In the genomic region with DNA sequence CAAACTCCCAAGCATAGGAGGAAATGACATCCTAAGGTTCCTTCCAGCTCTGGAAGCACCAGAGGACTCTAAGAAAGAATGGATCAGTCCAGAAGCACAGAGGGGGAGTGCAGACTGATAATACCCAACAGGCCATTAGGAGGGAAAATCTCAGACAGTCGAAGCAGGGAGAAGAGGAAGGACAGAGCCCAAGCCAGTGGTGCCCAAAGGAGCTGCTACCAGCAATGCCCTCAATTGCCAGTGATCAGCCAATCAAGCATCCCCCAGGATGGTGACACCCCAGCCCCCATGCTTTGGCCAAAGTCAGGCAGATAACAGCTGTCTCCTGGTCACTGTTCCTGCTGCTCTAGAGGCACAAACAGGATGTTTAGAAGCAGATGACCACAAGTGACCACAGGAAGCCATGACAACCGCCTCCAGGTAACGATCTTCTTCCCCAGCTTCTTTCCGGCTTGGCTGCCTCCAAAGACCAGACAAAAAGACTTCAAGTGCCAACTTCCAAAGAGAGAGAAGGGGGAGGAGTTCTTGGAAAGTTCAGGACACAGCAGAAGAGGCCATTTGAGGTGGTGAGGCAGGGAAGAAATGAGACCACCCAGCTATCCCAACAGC, we compare ENCODE assay signal across 10 cellular contexts. TPM values are rescaled to one million over a fixed set of nuclear protein-coding genes. Genes with fewer than 3 reads are reported as not detected.
DNase-seq lines count a peak whose midpoint lies in the region; ATAC-seq and TF ChIP-seq lines count a peak whose summit lies in the region.
"Had no signal": no experiment of that assay in that cellular context is flagged by ENCODE, and none has a peak within 500 bp of the region (broad histone marks: within the 10 kb centered on the region; RNA-seq: fewer than 3 reads in every experiment).

No MANE protein-coding gene starts in this region.

- no peak overlapping the region for H2BK12ac ChIP-seq in trophoblast cell (ENCODE audit: low read length)

- no peak overlapping the region for H3K4me3 ChIP-seq in CD8-positive, alpha-beta T cell (ENCODE audit: low read depth, low read length)
- no peak overlapping the region for H3K4me3 ChIP-seq in trophoblast cell (ENCODE audit: low read depth, low read length)
- no peak overlapping the region for H3K4me3 ChIP-seq in ovary

- no peaks in the 10 kb centered on the region for H3K36me3 ChIP-seq in CD8-positive, alpha-beta T cell (ENCODE audit: insufficient read depth, low read length)
- H3K36me3 ChIP-seq in trophoblast cell (ENCODE audit: control insufficient read depth in 1 of 2, insufficient read depth in 2 of 2, low read length in 2 of 2), result peaks cover 0 to 4% of the 10 kb centered on the region in 2 experiments
- no peaks in the 10 kb centered on the region for H3K36me3 ChIP-seq in ovary

- no peak overlapping the region for H4K8ac ChIP-seq in trophoblast cell (ENCODE audit: low read depth, low read length)

- H3K9me3 Mint-ChIP-seq in CD8-positive, alpha-beta T cell, result no peaks in the 10 kb centered on the region
- no peaks in the 10 kb centered on the region for H3K9me3 Mint-ChIP-seq in stimulated activated memory B cell treated with anti-CD40 and anti-IgM and Interleukin-4, amounts not matched to agents 10 μg/mL and 1 μg/mL and 100 μg/mL, for 72 hours

- H3K4me1 Mint-ChIP-seq in CD8-positive, alpha-beta T cell (ENCODE audit: low read depth), result peaks cover 72% of the 10 kb centered on the region
- peaks cover 42% of the 10 kb centered on the region for H3K4me1 Mint-ChIP-seq in stimulated activated memory B cell treated with anti-CD40 and anti-IgM and Interleukin-4, amounts not matched to agents 10 μg/mL and 1 μg/mL and 100 μg/mL, for 72 hours

- H3K36me3 Mint-ChIP-seq in CD8-positive, alpha-beta T cell, result peaks cover 11% of the 10 kb centered on the region
- H3K36me3 Mint-ChIP-seq in stimulated activated memory B cell treated with anti-CD40 and anti-IgM and Interleukin-4, amounts not matched to agents 10 μg/mL and 1 μg/mL and 100 μg/mL, for 72 hours, result no peaks in the 10 kb centered on the region

- no peak overlapping the region for H2BK5ac ChIP-seq in trophoblast cell (ENCODE audit: low read depth, low read length, poor library complexity)

- peak overlapping the region; percentile 42 for H3K4me3 Mint-ChIP-seq in CD8-positive, alpha-beta T cell
- no peak overlapping the region for H3K4me3 Mint-ChIP-seq in stimulated activated memory B cell treated with anti-CD40 and anti-IgM and Interleukin-4, amounts not matched to agents 10 μg/mL and 1 μg/mL and 100 μg/mL, for 72 hours

- H3K4me2 ChIP-seq in trophoblast cell (ENCODE audit: low read length), result no peak overlapping the region

- no peak for TF ChIP-seq CTCF in CD8-positive, alpha-beta T cell (IDR thresholded peaks at IDR 0.05)
- no peak for TF ChIP-seq CTCF in RWPE1 (conservative IDR thresholded peaks at IDR 0.05; ENCODE audit: low read depth)
- no peak for TF ChIP-seq CTCF in ovary (IDR thresholded peaks at IDR 0.05)

- intact Hi-C loops in CD8-positive, alpha-beta T cell (cut with DNase I, micrococcal nuclease), result loop anchor here in 1 of 2 experiments (2.0 kb wide), 1 partner anchor 13 kb away; no protein-coding TSS in a partner anchor
- intact Hi-C loops in ovary (cut with DNase I), result no loop called here

- no peak overlapping the region for H2BK120ac ChIP-seq in trophoblast cell (ENCODE audit: insufficient read depth, low read length, poor library complexity)

- peaks cover 2% of the 10 kb centered on the region for H3K79me1 ChIP-seq in trophoblast cell (ENCODE audit: low read length)

- H3K27ac Mint-ChIP-seq in CD8-positive, alpha-beta T cell, result peak overlapping the region; percentile 85
- no peak overlapping the region for H3K27ac Mint-ChIP-seq in stimulated activated memory B cell treated with anti-CD40 and anti-IgM and Interleukin-4, amounts not matched to agents 10 μg/mL and 1 μg/mL and 100 μg/mL, for 72 hours

- POLR2A ChIA-PET in CD8-positive, alpha-beta T cell (lab: Charles Lee), result interaction anchor here (0.8 to 10.7 kb wide), 8 partner anchors 9 to 162 kb away, joined by 3 to 81 read pairs (median 9); partner anchors contain the start of genes PXN, RNU4-1 and RNU4-2
- POLR2A ChIA-PET in RWPE1 (lab: Yijun Ruan, JAX; ENCODE audit: low non-redundant PET), result no interaction called here

- H3K4me1 ChIP-seq in CD8-positive, alpha-beta T cell (ENCODE audit: insufficient read depth, low read length), result peaks cover 79% of the 10 kb centered on the region
- H3K4me1 ChIP-seq in trophoblast cell (ENCODE audit: control insufficient read depth in 1 of 2, insufficient read depth in 2 of 2, low read length in 2 of 2), result peaks cover 37 to 38% of the 10 kb centered on the region in 2 experiments
- H3K4me1 ChIP-seq in ovary (ENCODE audit: insufficient read depth), result peaks cover 12% of the 10 kb centered on the region

- H3K14ac ChIP-seq in trophoblast cell (ENCODE audit: low read length), result no peak overlapping the region

- ATAC-seq in CD8-positive, alpha-beta T cell, result no peak
- no peak for ATAC-seq in stimulated activated memory B cell treated with anti-CD40 and anti-IgM and Interleukin-4, amounts not matched to agents 10 μg/mL and 1 μg/mL and 100 μg/mL, for 72 hours

- H3K27me3 ChIP-seq in CD8-positive, alpha-beta T cell (ENCODE audit: insufficient read depth, low read length), result no peaks in the 10 kb centered on the region
- H3K27me3 ChIP-seq in trophoblast cell (ENCODE audit: insufficient read depth, low read length) (no peaks in the 10 kb centered on the region), ovary (no peaks in the 10 kb centered on the region)

- no CpG with 5 or more reads among the region's 4 CpGs for WGBS in trophoblast cell (ENCODE audit: extremely low coverage, insufficient coverage, insufficient read length)
- 80 to 88% (median 86%) methylated on average over 4 of the region's 4 CpGs for WGBS in ovary, 3 donors

- H3K18ac ChIP-seq in trophoblast cell (ENCODE audit: low read length), result peak overlapping the region; percentile 30

- H4K12ac ChIP-seq in trophoblast cell (ENCODE audit: low read depth, low read length), result no peak overlapping the region

- TF ChIP-seq EP300 in ovary (IDR thresholded peaks at IDR 0.05), result no peak

- TF ChIP-seq POLR2A in ovary (IDR thresholded peaks at IDR 0.05), result no peak

- no peak overlapping the region for H2AFZ ChIP-seq in trophoblast cell (ENCODE audit: insufficient read depth, low read length, poor library complexity)

- CTCF ChIA-PET in CD8-positive, alpha-beta T cell (lab: Charles Lee), result interaction anchor here (2.0 to 13.6 kb wide), 5 partner anchors 10 to 20 kb away, joined by 5 to 193 read pairs (median 30); partner anchors contain the start of gene PXN
- CTCF ChIA-PET in RWPE1 (lab: Yijun Ruan, JAX), result interaction anchor here (2.9 kb wide), 1 partner anchor 21 kb away, joined by 12 read pairs; no protein-coding TSS in a partner anchor

- no peak overlapping the region for H3K23ac ChIP-seq in trophoblast cell (ENCODE audit: low read length)

- H3K27me3 Mint-ChIP-seq in CD8-positive, alpha-beta T cell (ENCODE audit: low read depth), result no peaks in the 10 kb centered on the region
- peaks cover 78% of the 10 kb centered on the region for H3K27me3 Mint-ChIP-seq in stimulated activated memory B cell treated with anti-CD40 and anti-IgM and Interleukin-4, amounts not matched to agents 10 μg/mL and 1 μg/mL and 100 μg/mL, for 72 hours

- no peak overlapping the region for H3K27ac ChIP-seq in CD8-positive, alpha-beta T cell (ENCODE audit: low read depth, low read length)
- H3K27ac ChIP-seq in RWPE1 (peak overlapping the region; percentile 91), epithelial cell of prostate (peak overlapping the region; percentile 99), trophoblast cell (ENCODE audit: low read depth, low read length) (no peak overlapping the region), ovary (no peak overlapping the region)
- H3K27ac ChIP-seq: VCaP had no signal

- no peak overlapping the region for H2AK5ac ChIP-seq in trophoblast cell (ENCODE audit: low read length)

- H3K9me3 ChIP-seq in CD8-positive, alpha-beta T cell (ENCODE audit: low read length), result no peaks in the 10 kb centered on the region
- H3K9me3 ChIP-seq in trophoblast cell (ENCODE audit: insufficient read depth, low read depth, low read length), result no peaks in the 10 kb centered on the region
- no peaks in the 10 kb centered on the region for H3K9me3 ChIP-seq in ovary

- H3K79me2 ChIP-seq in trophoblast cell (ENCODE audit: control insufficient read depth, insufficient read depth, low read length, poor library complexity), result peaks cover 15% of the 10 kb centered on the region

- no peak for DNase-seq in CD8-positive, alpha-beta T cell
- DNase-seq in RWPE1 (ENCODE audit: low spot score), result no peak
- no peak for DNase-seq in epithelial cell of prostate (ENCODE audit: low read depth, low spot score)
- peak; percentile 45 to 52 for DNase-seq in trophoblast cell
- no peak for DNase-seq in NCI-H82 treated with DMSO at 0.1 percent for 48 hours (lab: John Stamatoyannopoulos, UW; ENCODE audit: unreplicated experiment)
- DNase-seq in ovary, result no peak
- DNase-seq in activated CD4-positive, alpha-beta T cell treated with anti-CD3 and anti-CD28 coated beads for 48 hours, result no peak
- DNase-seq: NCI-H2227 treated with DMSO at 0.1 percent for 48 hours had no signal

- peak overlapping the region; percentile 82 for H3K4ac ChIP-seq in trophoblast cell (ENCODE audit: low read depth, low read length)

- no peak overlapping the region for H3K9ac ChIP-seq in trophoblast cell (ENCODE audit: low read length)

- H4K91ac ChIP-seq in trophoblast cell (ENCODE audit: low read depth, low read length), result no peak overlapping the region

RNA-seq across cellular contexts. Expression of gene PXN, which starts 16.2 kb away (rescaled TPM):
- 100 to 1,000 TPM; 170 to 171 TPM for total RNA-seq in CD8-positive, alpha-beta T cell
- 99.6 and 100 TPM in 2 replicates for polyA plus RNA-seq in trophoblast cell (2013)
- total RNA-seq in ovary, result 10 to 100 TPM; 25.0 to 78.0 (median 44.7) TPM
- 10 to 100 TPM; 34.7 to 49.2 TPM for polyA plus RNA-seq in ovary

RNA-seq across cellular contexts. Expression of gene RNU4-2, which starts 42.3 kb away (rescaled TPM):
- 1,000 to 10,000 TPM; 6,214 to 6,704 TPM for total RNA-seq in CD8-positive, alpha-beta T cell
- not detected in 2 replicates for polyA plus RNA-seq in trophoblast cell (2013)
- over 10,000 TPM in 5 of 7 donors, under 1 TPM in 2; under 0.01 to 29,369 (median 16,575) TPM for total RNA-seq in ovary
- not detected for polyA plus RNA-seq in ovary

RNA-seq across cellular contexts. Expression of gene RNU4-1, which starts 43.7 kb away (rescaled TPM):
- 1,000 to 10,000 TPM; 1,572 to 1,612 TPM for total RNA-seq in CD8-positive, alpha-beta T cell
- not detected in 2 replicates for polyA plus RNA-seq in trophoblast cell (2013)
- total RNA-seq in ovary, result 1,000 to 10,000 TPM in 5 of 7 donors, under 1 TPM in 2; under 0.01 to 4,499 (median 2,193) TPM
- polyA plus RNA-seq in ovary, result not detected

RNA-seq across cellular contexts. Expression of gene RPLP0, which starts 48.5 kb away (rescaled TPM):
- total RNA-seq in CD8-positive, alpha-beta T cell, result 1,000 to 10,000 TPM; 2,094 to 2,102 TPM
- polyA plus RNA-seq in trophoblast cell (2013), result 2,531 and 2,584 TPM in 2 replicates
- 1,000 to 10,000 TPM; 2,634 to 4,152 (median 2,941) TPM for total RNA-seq in ovary
- polyA plus RNA-seq in ovary, result 1,000 to 10,000 TPM; 2,860 to 5,035 TPM

RNA-seq across cellular contexts. Expression of gene SIRT4, which starts 52.8 kb away (rescaled TPM):
- total RNA-seq in CD8-positive, alpha-beta T cell, result not detected
- polyA plus RNA-seq in trophoblast cell (2013), result 3.2 and 4.4 TPM in 2 replicates
- 1 to 10 TPM in 5 of 7 donors, under 1 TPM in 2; 0.87 to 4.6 (median 1.4) TPM for total RNA-seq in ovary
- polyA plus RNA-seq in ovary, result 1 to 10 TPM; 2.0 to 2.8 TPM

Comparison
In these comparisons a context has a peak if more than half of its experiments do, and no peak if none do; other contexts are left out.
1. DNase-seq: peak in trophoblast cell (2 of 2); none in CD8-positive, alpha-beta T cell (0 of 7), RWPE1 (single experiment), epithelial cell of prostate (single experiment), NCI-H82 treated with DMSO at 0.1 percent for 48 hours (single experiment), ovary (0 of 5) and activated CD4-positive, alpha-beta T cell treated with anti-CD3 and anti-CD28 coated beads for 48 hours (single experiment).
2. H3K27ac ChIP-seq: peak in RWPE1 (single experiment) and epithelial cell of prostate (single experiment); none in CD8-positive, alpha-beta T cell (single experiment), trophoblast cell (single experiment) and ovary (0 of 2).